10 cellular contexts compared by ENCODE assay signal in genomic region chr5:172380992-172381643, GRCh38.
DNase-seq lines count a peak whose midpoint lies in the region; ATAC-seq and TF ChIP-seq lines count a peak whose summit lies in the region.
"Had no signal": no experiment of that assay in that cellular context is flagged by ENCODE, and none has a peak within 500 bp of the region (broad histone marks: within the 10 kb centered on the region; RNA-seq: fewer than 3 reads in every experiment).

No MANE protein-coding gene starts in this region.

- H3K4me3 ChIP-seq in adipocyte (ENCODE audit: low read length) (no peak overlapping the region), suprapubic skin (no peak overlapping the region)
- H3K4me3 ChIP-seq: GM12878 had no signal

- no peak for TF ChIP-seq CTCF in suprapubic skin (IDR thresholded peaks at IDR 0.05)

- H3K9me3 ChIP-seq in adipocyte (ENCODE audit: control insufficient read depth, low read length), result no peaks in the 10 kb centered on the region
- H3K9me3 ChIP-seq in suprapubic skin, result no peaks in the 10 kb centered on the region

- no peak for ATAC-seq in activated naive CD4-positive, alpha-beta T cell treated with anti-CD3 and anti-CD28 coated beads, Interleukin-2, amount 50 U/mL, for 72 hours
- ATAC-seq in GM21529 (IDR thresholded peaks at IDR 0.05; ENCODE audit: unreplicated experiment), result no peak
- ATAC-seq: activated CD4-positive, CD25-positive, alpha-beta regulatory T cell treated with anti-CD3 and anti-CD28 coated beads, Interleukin-2, amount 50 U/mL, for 24 hours; GM12878 had no signal

- H3K9me3 Mint-ChIP-seq in activated naive CD4-positive, alpha-beta T cell treated with anti-CD3 and anti-CD28 coated beads, Interleukin-2, amount 50 U/mL, for 72 hours, result no peaks in the 10 kb centered on the region

- no peak overlapping the region for H3K9ac ChIP-seq in adipocyte (ENCODE audit: low read length)

- no peaks in the 10 kb centered on the region for H3K27me3 ChIP-seq in adipocyte (replicated peaks; ENCODE audit: control insufficient read depth, insufficient read depth, low read length)
- no peaks in the 10 kb centered on the region for H3K27me3 ChIP-seq in suprapubic skin

- no peak for TF ChIP-seq POLR2A in suprapubic skin (IDR thresholded peaks at IDR 0.05)

- H3K4me1 ChIP-seq in adipocyte (ENCODE audit: control insufficient read depth, insufficient read depth, low read length), result peaks cover 25% of the 10 kb centered on the region
- peaks cover 12% of the 10 kb centered on the region for H3K4me1 ChIP-seq in suprapubic skin

- no peak for TF ChIP-seq EP300 in suprapubic skin (IDR thresholded peaks at IDR 0.05)

- DNase-seq in NCI-H1092 treated with DMSO at 0.1 percent for 48 hours (lab: John Stamatoyannopoulos, UW), result peak; percentile 68
- DNase-seq in adipocyte (ENCODE audit: low read depth), result peak; percentile 28
- DNase-seq in hippocampal formation (lab: John Stamatoyannopoulos, UW), result peak; percentile 69 to 70
- DNase-seq in suprapubic skin (ENCODE audit: low spot score in 2 of 2), result peak; percentile 74 to 90
- no peak for DNase-seq in activated naive CD4-positive, alpha-beta T cell treated with anti-CD3 and anti-CD28 coated beads, Interleukin-2, amount 50 U/mL, for 72 hours (ENCODE audit: low spot score in 2 of 2)
- no peak for DNase-seq in activated T-cell treated with anti-CD3 and anti-CD28 coated beads, Interleukin-2, amount 50 U/mL, for 1 hour
- no peak for DNase-seq in amniotic stem cell (lab: John Stamatoyannopoulos, UW)

- H3K27ac ChIP-seq in suprapubic skin, result peak overlapping the region; percentile 56

- peaks cover 75% of the 10 kb centered on the region for H3K36me3 ChIP-seq in adipocyte (ENCODE audit: control insufficient read depth, insufficient read depth, low read length, severe bottlenecking)
- H3K36me3 ChIP-seq in suprapubic skin, result peaks cover 64% of the 10 kb centered on the region

- H3K36me3 Mint-ChIP-seq in activated naive CD4-positive, alpha-beta T cell treated with anti-CD3 and anti-CD28 coated beads, Interleukin-2, amount 50 U/mL, for 72 hours, result no peaks in the 10 kb centered on the region

- no peak overlapping the region for H3K27ac Mint-ChIP-seq in activated naive CD4-positive, alpha-beta T cell treated with anti-CD3 and anti-CD28 coated beads, Interleukin-2, amount 50 U/mL, for 72 hours

- WGBS in suprapubic skin, result 45% methylated on average over 18 of the region's 21 CpGs

Comparison
In these comparisons a context has a peak if more than half of its experiments do, and no peak if none do; other contexts are left out.
1. DNase-seq: peak in NCI-H1092 treated with DMSO at 0.1 percent for 48 hours (single experiment), adipocyte (single experiment), hippocampal formation (2 of 2) and suprapubic skin (2 of 2); none in activated naive CD4-positive, alpha-beta T cell treated with anti-CD3 and anti-CD28 coated beads, Interleukin-2, amount 50 U/mL, for 72 hours (0 of 2), activated T-cell treated with anti-CD3 and anti-CD28 coated beads, Interleukin-2, amount 50 U/mL, for 1 hour (single experiment) and amniotic stem cell (single experiment).